In the genomic region with DNA sequence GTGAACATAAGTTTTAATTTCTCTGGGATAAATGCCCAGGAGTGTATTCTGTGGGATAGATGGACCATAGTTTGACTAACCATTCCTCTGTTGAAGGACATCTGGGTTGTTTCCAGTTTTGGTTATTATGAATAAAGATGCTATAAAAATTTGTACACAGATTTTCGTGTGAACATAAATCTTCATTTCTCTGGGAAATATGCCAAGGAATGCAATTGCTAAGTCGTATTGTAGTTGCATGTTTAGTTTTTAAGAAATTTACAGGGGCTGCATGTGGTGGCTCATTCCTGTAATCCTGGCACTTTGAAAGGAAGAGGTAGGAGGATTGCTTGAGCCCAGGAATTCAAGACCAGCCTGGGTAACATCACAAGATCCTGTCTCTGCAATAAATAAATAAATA, we compare ENCODE assay signal across 1 cellular context.
TF ChIP-seq lines count a peak whose summit lies in the region.

No MANE protein-coding gene starts in this region.

TF ChIP-seq in SK-N-SH, 30 proteins besides CTCF, POLR2A, EP300 and RAD21 (continued from another document):
- TF ChIP-seq, protein P1, sequence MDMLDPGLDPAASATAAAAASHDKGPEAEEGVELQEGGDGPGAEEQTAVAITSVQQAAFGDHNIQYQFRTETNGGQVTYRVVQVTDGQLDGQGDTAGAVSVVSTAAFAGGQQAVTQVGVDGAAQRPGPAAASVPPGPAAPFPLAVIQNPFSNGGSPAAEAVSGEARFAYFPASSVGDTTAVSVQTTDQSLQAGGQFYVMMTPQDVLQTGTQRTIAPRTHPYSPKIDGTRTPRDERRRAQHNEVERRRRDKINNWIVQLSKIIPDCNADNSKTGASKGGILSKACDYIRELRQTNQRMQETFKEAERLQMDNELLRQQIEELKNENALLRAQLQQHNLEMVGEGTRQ (IDR thresholded peaks at IDR 0.05; ENCODE audit: borderline replicate concordance, low read depth, low read length), result no peak
- TF ChIP-seq RFX5 (IDR thresholded peaks at IDR 0.05; ENCODE audit: low read length) (no peak), FOXM1 (IDR thresholded peaks at IDR 0.05; ENCODE audit: low read depth) (no peak), NFIC (IDR thresholded peaks at IDR 0.05; ENCODE audit: borderline replicate concordance) (peak; percentile 40; the same call in 1 of the 2 replicates), GATA2 (CRISPR knock-in tag; IDR thresholded peaks at IDR 0.05) (no peak)
